1 cellular context compared by ENCODE assay signal in the genomic region with DNA sequence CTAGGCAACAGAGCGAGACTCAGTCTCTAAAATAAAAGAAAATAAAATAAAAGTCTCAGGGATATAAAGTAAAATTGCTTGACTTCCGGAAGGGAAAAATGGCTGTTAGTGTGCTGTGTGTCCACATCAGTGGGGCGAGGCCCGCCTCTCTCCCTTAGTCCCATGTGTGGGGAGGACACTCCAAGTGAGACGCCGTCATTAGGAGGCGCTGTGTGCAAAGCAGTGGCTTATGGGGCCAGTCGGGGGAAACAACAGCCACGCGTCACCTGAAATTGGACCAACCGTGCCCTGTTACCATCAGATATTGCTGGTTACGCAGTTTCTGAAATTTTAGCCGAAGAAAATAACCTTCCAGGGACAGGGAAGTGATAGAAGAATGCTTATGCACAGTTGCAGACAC.
A peak's percentile ranks its signal among the peaks of the same experiment; 100 is the strongest.
TF ChIP-seq lines count a peak whose summit lies in the region.

No MANE protein-coding gene starts in this region.

TF ChIP-seq in HepG2, 621 proteins besides CTCF, POLR2A, EP300 and RAD21:
- TF ChIP-seq, protein P1, sequence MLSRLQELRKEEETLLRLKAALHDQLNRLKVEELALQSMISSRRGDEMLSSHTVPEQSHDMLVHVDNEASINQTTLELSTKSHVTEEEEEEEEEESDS (CRISPR knock-in tag; IDR thresholded peaks at IDR 0.05; ENCODE audit: borderline replicate concordance) = no peak
- peak; percentile 62 for TF ChIP-seq STAG1 (CRISPR knock-in tag; IDR thresholded peaks at IDR 0.05)
- TF ChIP-seq, protein P2, sequence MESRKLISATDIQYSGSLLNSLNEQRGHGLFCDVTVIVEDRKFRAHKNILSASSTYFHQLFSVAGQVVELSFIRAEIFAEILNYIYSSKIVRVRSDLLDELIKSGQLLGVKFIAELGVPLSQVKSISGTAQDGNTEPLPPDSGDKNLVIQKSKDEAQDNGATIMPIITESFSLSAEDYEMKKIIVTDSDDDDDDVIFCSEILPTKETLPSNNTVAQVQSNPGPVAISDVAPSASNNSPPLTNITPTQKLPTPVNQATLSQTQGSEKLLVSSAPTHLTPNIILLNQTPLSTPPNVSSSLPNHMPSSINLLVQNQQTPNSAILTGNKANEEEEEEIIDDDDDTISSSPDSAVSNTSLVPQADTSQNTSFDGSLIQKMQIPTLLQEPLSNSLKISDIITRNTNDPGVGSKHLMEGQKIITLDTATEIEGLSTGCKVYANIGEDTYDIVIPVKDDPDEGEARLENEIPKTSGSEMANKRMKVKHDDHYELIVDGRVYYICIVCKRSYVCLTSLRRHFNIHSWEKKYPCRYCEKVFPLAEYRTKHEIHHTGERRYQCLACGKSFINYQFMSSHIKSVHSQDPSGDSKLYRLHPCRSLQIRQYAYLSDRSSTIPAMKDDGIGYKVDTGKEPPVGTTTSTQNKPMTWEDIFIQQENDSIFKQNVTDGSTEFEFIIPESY (CRISPR knock-in tag; IDR thresholded peaks at IDR 0.05) = peak; percentile 85
